Comparison of ENCODE assay signal across 19 cellular contexts in genomic region chr22:24440270-24440717, GRCh38. TPM values are rescaled to one million over a fixed set of nuclear protein-coding genes. Genes with fewer than 3 reads are reported as not detected.
A peak's percentile ranks its signal among the peaks of the same experiment; 100 is the strongest.
DNase-seq lines count a peak whose midpoint lies in the region; ATAC-seq and TF ChIP-seq lines count a peak whose summit lies in the region.
"Had no signal": no experiment of that assay in that cellular context is flagged by ENCODE, and none has a peak within 500 bp of the region (broad histone marks: within the 10 kb centered on the region; RNA-seq: fewer than 3 reads in every experiment).

No MANE protein-coding gene starts in this region.

- DNase-seq in activated T-cell treated with anti-CD3 and anti-CD28 coated beads, Interleukin-2, amount 50 U/mL, for 24 hours, result no peak
- DNase-seq in activated T-cell treated with anti-CD3 and anti-CD28 coated beads for 4 hours (no peak), HL-60 (ENCODE audit: low read depth in 1 of 2, low spot score in 1 of 2) (peak in 1 of 2 experiments; percentile 71), NCI-H446 treated with DMSO at 0.1 percent for 48 hours (lab: John Stamatoyannopoulos, UW) (no peak), H4 (ENCODE audit: low spot score) (no peak)
- DNase-seq in activated naive CD8-positive, alpha-beta T cell treated with anti-CD3 and anti-CD28 coated beads for 36 hours, result no peak
- DNase-seq in stimulated activated effector memory CD8-positive, alpha-beta T cell treated with anti-CD3 and anti-CD28 coated beads, Interleukin-12 subunit alpha, Interleukin-12 subunit beta, amount 100 ng/mL, for 72 hours (ENCODE audit: low spot score in 2 of 2), result no peak
- no peak for DNase-seq in stimulated activated CD4-positive, alpha-beta T cell treated with anti-CD3 and anti-CD28 coated beads, Interleukin-4, amount 100 ng/mL, for 4 hours
- DNase-seq: activated CD4-positive, alpha-beta T cell treated with anti-CD3 and anti-CD28 coated beads, Interleukin-2, amount 50 U/mL, for 48 hours; cortex of kidney; mammary epithelial cell; NCI-H187 treated with DMSO at 0.1 percent for 48 hours; NCI-H526; nephron progenitor cell; stimulated activated CD4-positive, alpha-beta T cell treated with anti-CD3 and anti-CD28 coated beads, Interleukin-12 subunit alpha, Interleukin-12 subunit beta, amount 100 ng/mL, for 4 hours had no signal

- no peaks in the 10 kb centered on the region for H3K27me3 Mint-ChIP-seq in activated T-cell treated with anti-CD3 and anti-CD28 coated beads, Interleukin-2, amount 50 U/mL, for 24 hours
- no peaks in the 10 kb centered on the region for H3K27me3 Mint-ChIP-seq in activated naive CD8-positive, alpha-beta T cell treated with anti-CD3 and anti-CD28 coated beads for 36 hours
- H3K27me3 Mint-ChIP-seq: activated T-helper 17 cell treated with anti-CD3 and anti-CD28 coated beads, Interleukin-2, amount 50 U/mL, for 72 hours had no signal

- TF ChIP-seq CTCF in HL-60 (IDR thresholded peaks at IDR 0.05; ENCODE audit: insufficient read depth, low read length), result no peak

- H3K9me3 Mint-ChIP-seq in activated T-cell treated with anti-CD3 and anti-CD28 coated beads, Interleukin-2, amount 50 U/mL, for 24 hours, result no peaks in the 10 kb centered on the region
- no peaks in the 10 kb centered on the region for H3K9me3 Mint-ChIP-seq in activated naive CD8-positive, alpha-beta T cell treated with anti-CD3 and anti-CD28 coated beads for 36 hours
- H3K9me3 Mint-ChIP-seq in stimulated activated effector memory CD8-positive, alpha-beta T cell treated with anti-CD3 and anti-CD28 coated beads, Interleukin-12 subunit alpha, Interleukin-12 subunit beta, amount 100 ng/mL, for 72 hours, result no peaks in the 10 kb centered on the region
- H3K9me3 Mint-ChIP-seq: activated T-helper 17 cell treated with anti-CD3 and anti-CD28 coated beads, Interleukin-2, amount 50 U/mL, for 72 hours; nephron progenitor cell had no signal

- peak overlapping the region; percentile 63 for H3K27ac ChIP-seq in HL-60 (replicated peaks)
- H3K27ac ChIP-seq: epithelial cell of prostate had no signal

- H3K36me3 Mint-ChIP-seq in activated T-cell treated with anti-CD3 and anti-CD28 coated beads, Interleukin-2, amount 50 U/mL, for 24 hours (ENCODE audit: low read depth), result peaks cover 93% of the 10 kb centered on the region
- peaks cover 51% of the 10 kb centered on the region for H3K36me3 Mint-ChIP-seq in activated naive CD8-positive, alpha-beta T cell treated with anti-CD3 and anti-CD28 coated beads for 36 hours
- peaks cover 89% of the 10 kb centered on the region for H3K36me3 Mint-ChIP-seq in stimulated activated effector memory CD8-positive, alpha-beta T cell treated with anti-CD3 and anti-CD28 coated beads, Interleukin-12 subunit alpha, Interleukin-12 subunit beta, amount 100 ng/mL, for 72 hours

- peaks cover 88% of the 10 kb centered on the region for H3K4me1 Mint-ChIP-seq in activated T-cell treated with anti-CD3 and anti-CD28 coated beads, Interleukin-2, amount 50 U/mL, for 24 hours (ENCODE audit: low read depth)
- peaks cover 78% of the 10 kb centered on the region for H3K4me1 Mint-ChIP-seq in activated naive CD8-positive, alpha-beta T cell treated with anti-CD3 and anti-CD28 coated beads for 36 hours
- H3K4me1 Mint-ChIP-seq in stimulated activated effector memory CD8-positive, alpha-beta T cell treated with anti-CD3 and anti-CD28 coated beads, Interleukin-12 subunit alpha, Interleukin-12 subunit beta, amount 100 ng/mL, for 72 hours, result peaks cover 64% of the 10 kb centered on the region

- no peak for ATAC-seq in stimulated activated effector memory CD8-positive, alpha-beta T cell treated with anti-CD3 and anti-CD28 coated beads, Interleukin-12 subunit alpha, Interleukin-12 subunit beta, amount 100 ng/mL, for 72 hours
- ATAC-seq: activated T-helper 17 cell treated with anti-CD3 and anti-CD28 coated beads, Interleukin-2, amount 50 U/mL, for 72 hours had no signal

- H3K4me3 Mint-ChIP-seq in activated T-cell treated with anti-CD3 and anti-CD28 coated beads, Interleukin-2, amount 50 U/mL, for 24 hours, result no peak overlapping the region
- H3K4me3 Mint-ChIP-seq in activated naive CD8-positive, alpha-beta T cell treated with anti-CD3 and anti-CD28 coated beads for 36 hours, result no peak overlapping the region
- no peak overlapping the region for H3K4me3 Mint-ChIP-seq in stimulated activated effector memory CD8-positive, alpha-beta T cell treated with anti-CD3 and anti-CD28 coated beads, Interleukin-12 subunit alpha, Interleukin-12 subunit beta, amount 100 ng/mL, for 72 hours
- H3K4me3 Mint-ChIP-seq: activated T-helper 17 cell treated with anti-CD3 and anti-CD28 coated beads, Interleukin-2, amount 50 U/mL, for 72 hours; nephron progenitor cell had no signal

- peak overlapping the region; percentile 90 for H3K27ac Mint-ChIP-seq in activated T-cell treated with anti-CD3 and anti-CD28 coated beads, Interleukin-2, amount 50 U/mL, for 24 hours
- peak overlapping the region; percentile 75 for H3K27ac Mint-ChIP-seq in activated naive CD8-positive, alpha-beta T cell treated with anti-CD3 and anti-CD28 coated beads for 36 hours
- peak overlapping the region; percentile 85 for H3K27ac Mint-ChIP-seq in stimulated activated effector memory CD8-positive, alpha-beta T cell treated with anti-CD3 and anti-CD28 coated beads, Interleukin-12 subunit alpha, Interleukin-12 subunit beta, amount 100 ng/mL, for 72 hours
- H3K27ac Mint-ChIP-seq: nephron progenitor cell had no signal

- no peaks in the 10 kb centered on the region for H3K27me3 ChIP-seq in HL-60 (ENCODE audit: insufficient read depth, poor library complexity, severe bottlenecking)

- no peak overlapping the region for H3K4me3 ChIP-seq in HL-60 (replicated peaks; ENCODE audit: insufficient read depth, low read length)

RNA-seq across cellular contexts. Expression of gene ADORA2A, which starts 12.9 kb away (rescaled TPM):
- 10 to 100 TPM; 45.1 to 45.2 TPM for total RNA-seq in activated naive CD8-positive, alpha-beta T cell treated with anti-CD3 and anti-CD28 coated beads for 36 hours
- total RNA-seq in H4 (2014; rRNA removed; shearing (Covaris generic)), result 1.0 TPM in 1 of 2 replicates, not detected in the other

RNA-seq across cellular contexts. Expression of gene UPB1, which starts 54.8 kb away (rescaled TPM):
- total RNA-seq in activated naive CD8-positive, alpha-beta T cell treated with anti-CD3 and anti-CD28 coated beads for 36 hours, result under 1 TPM in 1 of 2 experiments, not detected in 1; 0.08 TPM
- not detected in 2 replicates for total RNA-seq in H4 (2014; rRNA removed; shearing (Covaris generic))
- total RNA-seq: H7, LHCN-M2, mammary epithelial cell had no signal

Comparison
In these comparisons a context has a peak if more than half of its experiments do, and no peak if none do; other contexts are left out.
1. RNA of gene ADORA2A, which starts 12.9 kb away (total RNA-seq): 45.1 to 45.2 TPM in activated naive CD8-positive, alpha-beta T cell treated with anti-CD3 and anti-CD28 coated beads for 36 hours; 1.0 TPM in H4; every median in the first group is over 10 times any median in the second.
2. Peak in every context shown above with its lines, with median percentiles within 50 percentile points of each other: H3K27ac Mint-ChIP-seq.